ENCODE assay signal across 8 cellular contexts in the genomic region with DNA sequence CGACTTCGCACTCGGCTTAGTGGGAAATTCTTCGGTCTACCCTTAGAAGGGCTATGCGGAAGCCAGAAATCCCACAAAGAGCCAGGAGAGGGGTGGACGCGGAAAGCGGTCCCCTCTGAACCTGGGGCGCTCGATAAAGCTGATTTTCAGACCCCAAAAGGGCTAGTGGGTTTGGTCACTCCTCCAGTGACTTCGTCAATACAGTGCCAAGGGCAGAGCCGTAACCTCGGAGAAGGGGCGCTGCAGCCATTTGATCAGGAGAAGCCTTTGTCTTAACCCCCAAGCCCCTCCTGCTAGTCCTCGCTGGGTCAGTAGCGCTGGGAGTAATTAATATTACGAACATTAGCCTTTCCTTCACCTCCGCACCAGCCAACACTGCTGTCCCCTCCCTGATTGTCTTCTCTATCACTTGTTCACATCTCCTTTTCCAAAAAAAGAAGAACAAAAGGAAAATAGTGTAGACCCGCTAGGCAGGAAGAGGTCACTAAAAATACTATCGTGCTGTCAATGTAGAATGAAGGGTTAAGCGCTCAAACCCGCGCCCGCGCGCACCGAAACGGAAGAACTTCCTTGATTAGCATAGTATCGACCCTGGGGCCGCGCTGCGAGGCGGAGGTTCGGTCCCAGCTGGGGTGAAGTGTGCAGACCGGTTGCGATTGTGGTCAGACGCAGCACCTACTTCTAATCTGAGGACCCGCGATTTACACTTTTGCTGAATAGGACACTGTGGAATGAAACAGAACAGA.
A peak's percentile ranks its signal among the peaks of the same experiment; 100 is the strongest.
DNase-seq lines count a peak whose midpoint lies in the region; ATAC-seq and TF ChIP-seq lines count a peak whose summit lies in the region.

No MANE protein-coding gene starts in this region.

- H3K4me3 Mint-ChIP-seq in activated T-helper 17 cell treated with anti-CD3 and anti-CD28 coated beads, Interleukin-2, amount 50 U/mL, for 72 hours = peak overlapping the region; percentile 80
- H3K4me3 Mint-ChIP-seq in nephron progenitor cell = peak overlapping the region; percentile 84

- H3K27me3 ChIP-seq in testis = no peaks in the 10 kb centered on the region

- WGBS in testis, 2 donors = 1% methylated on average over 32 to 39 of the region's 39 CpGs

- H3K36me3 Mint-ChIP-seq in activated T-helper 17 cell treated with anti-CD3 and anti-CD28 coated beads, Interleukin-2, amount 50 U/mL, for 72 hours (ENCODE audit: low read depth) = no peaks in the 10 kb centered on the region
- no peaks in the 10 kb centered on the region for H3K36me3 Mint-ChIP-seq in nephron progenitor cell (ENCODE audit: low read depth)

- no peak for TF ChIP-seq POLR2A in testis (IDR thresholded peaks at IDR 0.05)

- H3K9me3 Mint-ChIP-seq in activated T-helper 17 cell treated with anti-CD3 and anti-CD28 coated beads, Interleukin-2, amount 50 U/mL, for 72 hours = no peaks in the 10 kb centered on the region
- H3K9me3 Mint-ChIP-seq in nephron progenitor cell = peaks cover 5% of the 10 kb centered on the region

- ATAC-seq in HG02870 (IDR thresholded peaks at IDR 0.05; ENCODE audit: unreplicated experiment) = peak; percentile 33
- peak; percentile 36 for ATAC-seq in activated T-helper 17 cell treated with anti-CD3 and anti-CD28 coated beads, Interleukin-2, amount 50 U/mL, for 72 hours (replicated peaks)

- DNase-seq in GM12865 (ENCODE audit: low read depth) (peak; percentile 48), NCI-H774 (lab: John Stamatoyannopoulos, UW) (peak; percentile 57), fibroblast of pulmonary artery (ENCODE audit: low read depth) (no peak), nephron progenitor cell (peak; percentile 44), testis (no peak), GM19238 (ENCODE audit: insufficient read length, low spot score) (no peak)

- peaks cover 17% of the 10 kb centered on the region for H3K4me1 Mint-ChIP-seq in activated T-helper 17 cell treated with anti-CD3 and anti-CD28 coated beads, Interleukin-2, amount 50 U/mL, for 72 hours
- peaks cover 29% of the 10 kb centered on the region for H3K4me1 Mint-ChIP-seq in nephron progenitor cell

- no peak for TF ChIP-seq CTCF in GM12865 (IDR thresholded peaks at IDR 0.05; ENCODE audit: insufficient read depth, low read depth, low read length, missing control alignments)
- no peak for TF ChIP-seq CTCF in fibroblast of pulmonary artery (IDR thresholded peaks at IDR 0.05; ENCODE audit: low read length, missing control alignments)
- no peak for TF ChIP-seq CTCF in nephron progenitor cell (IDR thresholded peaks at IDR 0.05)
- no peak for TF ChIP-seq CTCF in testis (IDR thresholded peaks at IDR 0.05)

- H3K27me3 Mint-ChIP-seq in activated T-helper 17 cell treated with anti-CD3 and anti-CD28 coated beads, Interleukin-2, amount 50 U/mL, for 72 hours = peaks cover 25% of the 10 kb centered on the region
- H3K27me3 Mint-ChIP-seq in nephron progenitor cell (ENCODE audit: low read depth, poor library complexity) = peaks cover 80% of the 10 kb centered on the region

- peaks cover 14% of the 10 kb centered on the region for H3K4me1 ChIP-seq in testis

- no peaks in the 10 kb centered on the region for H3K36me3 ChIP-seq in testis (ENCODE audit: low read depth, missing control alignments)

- no peaks in the 10 kb centered on the region for H3K9me3 ChIP-seq in testis

- intact Hi-C loops in testis (cut with DNase I; ENCODE audit: low total_unique reads) = no loop called here

- H3K4me3 ChIP-seq in GM12865 (ENCODE audit: low read depth, low read length) (peak overlapping the region; percentile 73), fibroblast of pulmonary artery (replicated peaks; ENCODE audit: low read depth, low read length) (peak overlapping the region; percentile 62), testis (peak overlapping the region; percentile 2 to 68)

- H3K27ac Mint-ChIP-seq in activated T-helper 17 cell treated with anti-CD3 and anti-CD28 coated beads, Interleukin-2, amount 50 U/mL, for 72 hours = peak overlapping the region; percentile 89
- no peak overlapping the region for H3K27ac Mint-ChIP-seq in nephron progenitor cell

- no peak overlapping the region for H3K27ac ChIP-seq in testis

Comparison
In these comparisons a context has a peak if more than half of its experiments do, and no peak if none do; other contexts are left out.
1. DNase-seq: peak in GM12865 (single experiment), NCI-H774 (single experiment) and nephron progenitor cell (single experiment); none in fibroblast of pulmonary artery (single experiment), testis (single experiment) and GM19238 (single experiment).
2. Peak in every context shown above with its lines, with median percentiles within 50 percentile points of each other: H3K4me3 ChIP-seq.